In genomic region chr11:10642298-10642697, GRCh38 we compare ENCODE assay signal across 28 cellular contexts. TPM values are rescaled to one million over a fixed set of nuclear protein-coding genes. Genes with fewer than 3 reads are reported as not detected.
DNase-seq lines count a peak whose midpoint lies in the region; ATAC-seq and TF ChIP-seq lines count a peak whose summit lies in the region.
"Had no signal": no experiment of that assay in that cellular context is flagged by ENCODE, and none has a peak within 500 bp of the region (broad histone marks: within the 10 kb centered on the region; RNA-seq: fewer than 3 reads in every experiment).

No MANE protein-coding gene starts in this region.

- H3K36me3 ChIP-seq in muscle layer of duodenum (ENCODE audit: control insufficient read depth in 1 of 2, insufficient read depth in 2 of 2, low read length in 2 of 2) (no peaks in the 10 kb centered on the region), thoracic aorta (peaks cover 8% of the 10 kb centered on the region)
- H3K36me3 ChIP-seq: colonic mucosa had no signal

- H3K36me3 Mint-ChIP-seq in effector memory CD8-positive, alpha-beta T cell (ENCODE audit: insufficient read depth) = no peaks in the 10 kb centered on the region
- H3K36me3 Mint-ChIP-seq: activated naive CD4-positive, alpha-beta T cell treated with anti-CD3 and anti-CD28 coated beads, Interleukin-2, amount 50 U/mL, for 72 hours; brain; CD4-positive, CD25-positive, alpha-beta regulatory T cell; natural killer cell treated with Interleukin-12 subunit alpha and Interleukin-12 subunit beta and Interleukin-15 and Interleukin-18, amount 100 ng/mL, for 72 hours had no signal

- TF ChIP-seq CTCF in HL-60 (IDR thresholded peaks at IDR 0.05; ENCODE audit: insufficient read depth, low read length) (no peak), thoracic aorta (IDR thresholded peaks at IDR 0.05) (no peak), foreskin fibroblast (IDR thresholded peaks at IDR 0.05; ENCODE audit: low read depth, low read length) (no peak)

- H3K9me3 Mint-ChIP-seq in effector memory CD8-positive, alpha-beta T cell = no peaks in the 10 kb centered on the region
- H3K9me3 Mint-ChIP-seq: activated naive CD4-positive, alpha-beta T cell treated with anti-CD3 and anti-CD28 coated beads, Interleukin-2, amount 50 U/mL, for 72 hours; brain; CD4-positive, CD25-positive, alpha-beta regulatory T cell; natural killer cell treated with Interleukin-12 subunit alpha and Interleukin-12 subunit beta and Interleukin-15 and Interleukin-18, amount 100 ng/mL, for 72 hours had no signal

- peaks cover 16 to 47% of the 10 kb centered on the region in 2 donors for H3K4me1 ChIP-seq in muscle layer of duodenum (ENCODE audit: control insufficient read depth in 1 of 2, insufficient read depth in 2 of 2, low read length in 2 of 2)
- H3K4me1 ChIP-seq in thoracic aorta (ENCODE audit: control insufficient read depth in 1 of 2, low read depth in 2 of 2) = peaks cover 66 to 99% of the 10 kb centered on the region in 2 donors
- H3K4me1 ChIP-seq: colonic mucosa had no signal

- no peak for ATAC-seq in thoracic aorta (ENCODE audit: insufficient number of reproducible peaks, low FRiP score, low read depth)
- ATAC-seq in effector memory CD8-positive, alpha-beta T cell (replicated peaks) = no peak
- ATAC-seq: activated naive CD4-positive, alpha-beta T cell treated with anti-CD3 and anti-CD28 coated beads, Interleukin-2, amount 50 U/mL, for 72 hours; natural killer cell treated with Interleukin-12 subunit alpha and Interleukin-12 subunit beta and Interleukin-15 and Interleukin-18, amount 100 ng/mL, for 72 hours; stimulated activated naive CD8-positive, alpha-beta T cell treated with anti-CD3 and anti-CD28 coated beads, Interleukin-15, Interleukin-2, amounts not matched to agents 100 U/mL and 50 U/mL, for 24 hours had no signal

- no peak overlapping the region for H3K4me3 Mint-ChIP-seq in effector memory CD8-positive, alpha-beta T cell
- H3K4me3 Mint-ChIP-seq: brain; CD4-positive, CD25-positive, alpha-beta regulatory T cell; natural killer cell treated with Interleukin-12 subunit alpha and Interleukin-12 subunit beta and Interleukin-15 and Interleukin-18, amount 100 ng/mL, for 72 hours had no signal

- H3K27me3 Mint-ChIP-seq in effector memory CD8-positive, alpha-beta T cell = peaks cover 0 to 7% of the 10 kb centered on the region in 2 donors
- H3K27me3 Mint-ChIP-seq: brain; CD4-positive, CD25-positive, alpha-beta regulatory T cell; natural killer cell treated with Interleukin-12 subunit alpha and Interleukin-12 subunit beta and Interleukin-15 and Interleukin-18, amount 100 ng/mL, for 72 hours had no signal

- peak overlapping the region; percentile 56 for H3K27ac ChIP-seq in HL-60 (replicated peaks)
- H3K27ac ChIP-seq in cingulate gyrus (ENCODE audit: low read depth, low read length) = peak overlapping the region; percentile 78
- H3K27ac ChIP-seq in muscle layer of duodenum (ENCODE audit: low read length) = peak overlapping the region; percentile 65
- peak overlapping the region; percentile 66 to 67 for H3K27ac ChIP-seq in thoracic aorta
- H3K27ac ChIP-seq: colonic mucosa, GM23248, KMS-11 had no signal

- H3K4me1 Mint-ChIP-seq in effector memory CD8-positive, alpha-beta T cell (ENCODE audit: low read depth in 2 of 2) = no peaks in the 10 kb centered on the region
- H3K4me1 Mint-ChIP-seq: CD4-positive, CD25-positive, alpha-beta regulatory T cell had no signal

- no peak overlapping the region for H3K27ac Mint-ChIP-seq in effector memory CD8-positive, alpha-beta T cell
- H3K27ac Mint-ChIP-seq: activated naive CD4-positive, alpha-beta T cell treated with anti-CD3 and anti-CD28 coated beads, Interleukin-2, amount 50 U/mL, for 72 hours; CD4-positive, CD25-positive, alpha-beta regulatory T cell had no signal

- H3K27me3 ChIP-seq in HL-60 (ENCODE audit: insufficient read depth, poor library complexity, severe bottlenecking) (no peaks in the 10 kb centered on the region), muscle layer of duodenum (ENCODE audit: low read depth, low read length) (no peaks in the 10 kb centered on the region), thoracic aorta (replicated peaks; ENCODE audit: insufficient read depth) (no peaks in the 10 kb centered on the region)
- H3K27me3 ChIP-seq: colonic mucosa had no signal

- DNase-seq in HL-60 (ENCODE audit: low read depth in 1 of 2, low spot score in 1 of 2) (no peak), thoracic aorta (ENCODE audit: low spot score) (no peak), foreskin fibroblast (no peak), anterior cingulate cortex (lab: John Stamatoyannopoulos, UW) (no peak)
- DNase-seq in effector memory CD8-positive, alpha-beta T cell = no peak
- no peak for DNase-seq in stimulated activated naive CD4-positive, alpha-beta T cell (lab: John Stamatoyannopoulos, UW)
- DNase-seq: ACHN; activated CD4-positive, CD25-positive, alpha-beta regulatory T cell treated with anti-CD3 and anti-CD28 coated beads, Interleukin-2, amount 50 U/mL, for 72 hours; activated CD8-positive, alpha-beta memory T cell treated with anti-CD3 and anti-CD28 coated beads for 24 hours; activated T-cell treated with anti-CD3 and anti-CD28 coated beads, Interleukin-2, amount 50 U/mL, for 48 hours; CD4-positive, CD25-positive, alpha-beta regulatory T cell; colonic mucosa; DMS 273 treated with DMSO at 0.1 percent for 48 hours; foreskin melanocyte; GM23248; hippocampal formation; NCI-H187; posterior cingulate gyrus; Right ventricle myocardium superior; stimulated activated CD4-positive, alpha-beta T cell treated with anti-CD3 and anti-CD28 coated beads, Interleukin-2, amount 100 ng/mL, for 24 hours; stimulated activated naive CD8-positive, alpha-beta T cell treated with anti-CD3 and anti-CD28 coated beads, Interleukin-15, Interleukin-2, amounts not matched to agents 100 U/mL and 50 U/mL, for 24 hours; SW 1271 had no signal

- H3K9me3 ChIP-seq in muscle layer of duodenum (ENCODE audit: control insufficient read depth in 1 of 2, low read length in 2 of 2) = no peaks in the 10 kb centered on the region
- no peaks in the 10 kb centered on the region for H3K9me3 ChIP-seq in thoracic aorta
- H3K9me3 ChIP-seq: colonic mucosa had no signal

- H3K4me3 ChIP-seq in HL-60 (replicated peaks; ENCODE audit: insufficient read depth, low read length) (no peak overlapping the region), muscle layer of duodenum (ENCODE audit: low read depth in 1 of 2, low read length in 2 of 2) (no peak overlapping the region), thoracic aorta (no peak overlapping the region), foreskin fibroblast (ENCODE audit: low read depth in 1 of 2, low read length in 2 of 2) (no peak overlapping the region)
- H3K4me3 ChIP-seq: colonic mucosa, GM23248 had no signal

RNA-seq across cellular contexts. Expression of gene IRAG1, which starts 51.3 kb away (rescaled TPM):
- total RNA-seq in thoracic aorta = 100 to 1,000 TPM; 281 to 393 TPM
- total RNA-seq: activated naive CD4-positive, alpha-beta T cell treated with anti-CD3 and anti-CD28 coated beads, Interleukin-2, amount 50 U/mL, for 72 hours; CD4-positive, CD25-positive, alpha-beta regulatory T cell; natural killer cell treated with Interleukin-12 subunit alpha and Interleukin-12 subunit beta and Interleukin-15 and Interleukin-18, amount 100 ng/mL, for 72 hours had no signal
